8 cellular contexts compared by ENCODE assay signal in the genomic region with DNA sequence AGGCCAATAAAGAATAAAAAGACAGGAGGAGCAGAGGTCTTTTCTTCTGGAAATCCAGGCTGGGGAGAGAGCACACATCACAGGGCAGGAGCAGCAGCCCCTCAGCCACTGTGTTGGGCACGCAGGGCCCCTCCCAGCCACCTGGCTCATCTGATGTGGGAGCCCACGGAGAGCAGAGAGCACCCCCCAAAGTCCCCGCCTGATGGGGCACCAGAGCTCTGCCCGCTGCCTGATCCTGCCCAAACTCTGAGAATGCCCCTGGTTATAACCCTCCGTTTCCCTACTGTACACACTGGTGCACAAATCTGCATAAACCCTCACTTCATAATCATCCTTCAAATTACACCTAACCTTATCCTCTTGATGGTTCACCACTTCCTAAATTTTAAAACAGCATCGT.
DNase-seq lines count a peak whose midpoint lies in the region; ATAC-seq lines count a peak whose summit lies in the region.

No MANE protein-coding gene starts in this region.

- no peaks in the 10 kb centered on the region for H3K9me3 ChIP-seq in BLaER1 treated with 17β-estradiol and CSF1 and Interleukin-3, amounts not matched to agents 10 nM and 100 nM (replicated peaks in 1 of 11)

- H3K4me1 Mint-ChIP-seq in activated naive CD8-positive, alpha-beta T cell (ENCODE audit: low read depth) = peaks cover 83% of the 10 kb centered on the region
- H3K4me1 Mint-ChIP-seq in naive thymus-derived CD8-positive, alpha-beta T cell = peaks cover 47 to 91% (median 81%) of the 10 kb centered on the region in 4 donors

- POLR2A ChIA-PET in naive thymus-derived CD8-positive, alpha-beta T cell (lab: Charles Lee) = interaction anchor here (1.2 to 11.6 kb wide), 6 partner anchors 8 to 111 kb away, joined by 3 to 98 read pairs (median 7); partner anchors contain the start of gene HDAC4

- H3K27ac ChIP-seq in BLaER1 treated with 17β-estradiol and CSF1 and Interleukin-3, amounts not matched to agents 10 nM and 100 nM = peak overlapping the region in 3 of 11 experiments; percentile 35 to 47 (median 46); a peak in 3 of 22 replicates

- peak overlapping the region in 5 of 11 experiments; percentile 1 to 34 (median 29); a peak in 5 of 22 replicates for H3K9ac ChIP-seq in BLaER1 treated with 17β-estradiol and CSF1 and Interleukin-3, amounts not matched to agents 10 nM and 100 nM

- peaks cover 81 to 100% (median 90%) of the 10 kb centered on the region in 11 experiments for H4K20me1 ChIP-seq in BLaER1 treated with 17β-estradiol and CSF1 and Interleukin-3, amounts not matched to agents 10 nM and 100 nM

- peak overlapping the region; percentile 94 for H3K27ac Mint-ChIP-seq in activated naive CD8-positive, alpha-beta T cell
- H3K27ac Mint-ChIP-seq in naive thymus-derived CD8-positive, alpha-beta T cell = peak overlapping the region; percentile 91 to 100 (median 98)

- H3K4me2 ChIP-seq in BLaER1 treated with 17β-estradiol and CSF1 and Interleukin-3, amounts not matched to agents 10 nM and 100 nM = peak overlapping the region; percentile 38 to 85 (median 66)

- peaks cover 35 to 90% (median 81%) of the 10 kb centered on the region in 10 experiments for H3K4me1 ChIP-seq in BLaER1 treated with 17β-estradiol and CSF1 and Interleukin-3, amounts not matched to agents 10 nM and 100 nM

- H3K36me3 ChIP-seq in BLaER1 treated with 17β-estradiol and CSF1 and Interleukin-3, amounts not matched to agents 10 nM and 100 nM = no peaks in the 10 kb centered on the region; a peak in 1 of 22 replicates

- peak in 9 of 10 donors; percentile 38 to 76 (median 55) for DNase-seq in naive thymus-derived CD8-positive, alpha-beta T cell
- no peak for DNase-seq in SHP77 (lab: John Stamatoyannopoulos, UW)
- DNase-seq in stimulated activated CD4-positive, alpha-beta T cell treated with anti-CD3 and anti-CD28 coated beads, Interleukin-4, amount 100 ng/mL, for 4 hours = no peak
- no peak for DNase-seq in SKM-1 treated with dmso at 0.1 percent for 144 hours (lab: John Stamatoyannopoulos, UW; ENCODE audit: unreplicated experiment)

- no peaks in the 10 kb centered on the region for H3K27me3 Mint-ChIP-seq in activated naive CD8-positive, alpha-beta T cell
- no peaks in the 10 kb centered on the region for H3K27me3 Mint-ChIP-seq in naive thymus-derived CD8-positive, alpha-beta T cell

- no peaks in the 10 kb centered on the region for H3K9me3 Mint-ChIP-seq in activated naive CD8-positive, alpha-beta T cell (ENCODE audit: low read depth)
- H3K9me3 Mint-ChIP-seq in naive thymus-derived CD8-positive, alpha-beta T cell = no peaks in the 10 kb centered on the region

- peaks cover 4% of the 10 kb centered on the region for H3K36me3 Mint-ChIP-seq in activated naive CD8-positive, alpha-beta T cell
- H3K36me3 Mint-ChIP-seq in naive thymus-derived CD8-positive, alpha-beta T cell = no peaks in the 10 kb centered on the region

- no peaks in the 10 kb centered on the region for H3K27me3 ChIP-seq in BLaER1 treated with 17β-estradiol and CSF1 and Interleukin-3, amounts not matched to agents 10 nM and 100 nM

- no peak overlapping the region for H3K4me3 ChIP-seq in BLaER1 treated with 17β-estradiol and CSF1 and Interleukin-3, amounts not matched to agents 10 nM and 100 nM

- peak overlapping the region; percentile 81 for H3K4me3 Mint-ChIP-seq in activated naive CD8-positive, alpha-beta T cell
- H3K4me3 Mint-ChIP-seq in naive thymus-derived CD8-positive, alpha-beta T cell = peak overlapping the region; percentile 64 to 87 (median 82)

- ATAC-seq in HG02885 (IDR thresholded peaks at IDR 0.05; ENCODE audit: poor library complexity, unreplicated experiment) (peak; percentile 6), HG03469 (IDR thresholded peaks at IDR 0.05; ENCODE audit: unreplicated experiment) (no peak)
- peak; percentile 55 to 71 for ATAC-seq in naive thymus-derived CD8-positive, alpha-beta T cell

Comparison
In these comparisons a context has a peak if more than half of its experiments do, and no peak if none do; other contexts are left out.
1. DNase-seq: peak in naive thymus-derived CD8-positive, alpha-beta T cell (9 of 10); none in SHP77 (0 of 2), stimulated activated CD4-positive, alpha-beta T cell treated with anti-CD3 and anti-CD28 coated beads, Interleukin-4, amount 100 ng/mL, for 4 hours (0 of 2) and SKM-1 treated with dmso at 0.1 percent for 144 hours (single experiment).